Comparison of ENCODE assay signal across 6 cellular contexts in the genomic region with DNA sequence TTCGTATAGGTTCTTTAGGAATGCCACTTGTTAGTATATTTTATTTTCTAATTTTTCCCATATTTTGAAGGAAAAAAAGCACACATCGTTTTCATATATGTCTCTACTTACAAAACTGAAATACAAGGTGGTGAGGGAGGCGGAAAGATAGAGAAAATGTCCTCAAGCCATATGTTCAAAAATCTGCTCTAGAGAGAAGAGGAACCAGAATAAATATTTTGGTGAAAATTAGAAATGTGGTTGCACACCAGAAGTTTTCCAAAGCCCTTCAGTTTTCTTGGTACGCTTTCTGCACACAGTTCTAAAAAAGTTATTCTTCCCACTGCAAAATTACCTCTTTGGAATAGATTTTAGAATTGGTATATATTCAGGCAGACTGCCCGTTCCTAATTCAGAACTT.
"Had no signal": no experiment of that assay in that cellular context is flagged by ENCODE, and none has a peak within 500 bp of the region (broad histone marks: within the 10 kb centered on the region; RNA-seq: fewer than 3 reads in every experiment).

No MANE protein-coding gene starts in this region.

- DNase-seq: GM23248, GOT3, H7, H9, HCEC 1CT, HFFc6 had no signal
